ENCODE assay signal across 19 cellular contexts in the genomic region with DNA sequence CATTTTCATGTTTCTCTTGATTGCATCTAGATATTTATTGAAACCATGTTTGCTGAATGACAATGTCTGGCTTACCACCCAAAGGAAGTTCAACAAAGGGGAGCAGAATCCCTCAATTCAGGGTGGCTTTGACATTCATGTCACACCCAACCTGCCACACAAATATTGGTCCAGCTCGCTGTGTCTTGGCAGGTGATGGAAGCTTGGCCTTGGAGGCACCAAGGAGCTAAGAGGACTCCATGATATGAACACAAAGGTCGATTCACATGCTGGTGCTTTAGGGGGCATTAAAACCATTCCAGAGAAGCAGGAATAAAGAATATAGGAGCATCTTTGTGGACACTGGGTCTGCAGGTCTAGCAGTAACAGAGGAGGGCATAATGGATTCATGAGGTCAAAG.
DNase-seq lines count a peak whose midpoint lies in the region; ATAC-seq, FAIRE-seq and TF ChIP-seq lines count a peak whose summit lies in the region.
"Had no signal": no experiment of that assay in that cellular context is flagged by ENCODE, and none has a peak within 500 bp of the region (broad histone marks: within the 10 kb centered on the region; RNA-seq: fewer than 3 reads in every experiment).

No MANE protein-coding gene starts in this region.

- no peak overlapping the region for H3K27ac ChIP-seq in K562 (ENCODE audit: extremely low read depth, low read depth, low read length)
- H3K27ac ChIP-seq in vagina = no peak overlapping the region
- H3K27ac ChIP-seq: gastroesophageal sphincter, ovary, sigmoid colon, suprapubic skin had no signal

- H3K4me3 ChIP-seq in K562 = no peak overlapping the region
- no peak overlapping the region for H3K4me3 ChIP-seq in vagina
- H3K4me3 ChIP-seq: gastroesophageal sphincter, ovary, sigmoid colon, suprapubic skin had no signal

- no peaks in the 10 kb centered on the region for H3K9me1 ChIP-seq in K562 (ENCODE audit: control insufficient read depth, insufficient read depth, low read length)

- no peak overlapping the region for H3K9ac ChIP-seq in K562 (ENCODE audit: insufficient read depth in 1 of 2, low read depth in 2 of 2, low read length in 2 of 2)

- H3K9me3 ChIP-seq in K562 (replicated peaks; ENCODE audit: control insufficient read depth, insufficient read depth, low read depth, low read length) = no peaks in the 10 kb centered on the region
- no peaks in the 10 kb centered on the region for H3K9me3 ChIP-seq in vagina
- H3K9me3 ChIP-seq: gastroesophageal sphincter, ovary, sigmoid colon, suprapubic skin had no signal

- no peak for TF ChIP-seq EP300 in K562 (IDR thresholded peaks at IDR 0.05; ENCODE audit: low read length)

- H3K36me3 ChIP-seq in K562 (ENCODE audit: control insufficient read depth, insufficient read depth, low read length) = no peaks in the 10 kb centered on the region
- H3K36me3 ChIP-seq in vagina = no peaks in the 10 kb centered on the region
- H3K36me3 ChIP-seq: gastroesophageal sphincter, ovary, sigmoid colon, suprapubic skin had no signal

- no peak for FAIRE-seq in K562 (lab: Jason Lieb, UNC)
- FAIRE-seq: D721Med had no signal

- no peaks in the 10 kb centered on the region for H4K20me1 ChIP-seq in K562 (replicated peaks; ENCODE audit: control insufficient read depth, insufficient read depth, low read length)

- peaks cover 8% of the 10 kb centered on the region for H3K36me3 Mint-ChIP-seq in activated naive CD4-positive, alpha-beta T cell treated with anti-CD3 and anti-CD28 coated beads, Interleukin-2, amount 10 ng/mL, durations not matched to agents 7 days and 5 days
- peaks cover 4% of the 10 kb centered on the region for H3K36me3 Mint-ChIP-seq in T-cell
- peaks cover 16 to 26% of the 10 kb centered on the region in 2 donors for H3K36me3 Mint-ChIP-seq in stimulated activated naive B cell treated with anti-CD40 and anti-IgM and Interleukin-4, amounts not matched to agents 10 μg/mL and 1 μg/mL and 100 μg/mL, for 72 hours

- no peak for TF ChIP-seq CTCF in K562 (IDR thresholded peaks at IDR 0.05 in 2 of 3, conservative IDR thresholded peaks at IDR 0.05 in 1 of 3; ENCODE audit: insufficient read depth in 2 of 3, low read depth in 1 of 3, low read length in 3 of 3)
- no peak for TF ChIP-seq CTCF in vagina (IDR thresholded peaks at IDR 0.05)

- peaks cover 76% of the 10 kb centered on the region for H3K4me1 Mint-ChIP-seq in activated naive CD4-positive, alpha-beta T cell treated with anti-CD3 and anti-CD28 coated beads, Interleukin-2, amount 10 ng/mL, durations not matched to agents 7 days and 5 days
- peaks cover 86 to 89% (median 89%) of the 10 kb centered on the region in 3 donors for H3K4me1 Mint-ChIP-seq in T-cell
- H3K4me1 Mint-ChIP-seq in stimulated activated naive B cell treated with anti-CD40 and anti-IgM and Interleukin-4, amounts not matched to agents 10 μg/mL and 1 μg/mL and 100 μg/mL, for 72 hours = peaks cover 51 to 84% of the 10 kb centered on the region in 2 donors

- POLR2A ChIA-PET in T-cell (lab: Charles Lee) (interaction anchor here (0.5 to 1.7 kb wide), 6 partner anchors 16 to 484 kb away, joined by 3 to 8 read pairs (median 4); no protein-coding TSS in a partner anchor), K562 (lab: Yijun Ruan, JAX) (interaction anchor here (0.6 to 1.9 kb wide), 5 partner anchors 20 to 70 kb away, joined by 3 to 8 read pairs (median 3); no protein-coding TSS in a partner anchor)

- BruUV-seq in K562 (replicated peaks; lab: Mats Ljungman, UMichigan) = no TSS peak

- no peaks in the 10 kb centered on the region for H3K9me3 Mint-ChIP-seq in activated naive CD4-positive, alpha-beta T cell treated with anti-CD3 and anti-CD28 coated beads, Interleukin-2, amount 10 ng/mL, durations not matched to agents 7 days and 5 days
- peaks cover 0 to 4% (median 0%) of the 10 kb centered on the region in 3 donors for H3K9me3 Mint-ChIP-seq in T-cell
- peaks cover 1 to 4% of the 10 kb centered on the region in 2 donors for H3K9me3 Mint-ChIP-seq in stimulated activated naive B cell treated with anti-CD40 and anti-IgM and Interleukin-4, amounts not matched to agents 10 μg/mL and 1 μg/mL and 100 μg/mL, for 72 hours

- TF ChIP-seq POLR2A in K562 (conservative IDR thresholded peaks at IDR 0.05) (no peak), vagina (IDR thresholded peaks at IDR 0.05) (no peak)

- peaks cover 4 to 30% of the 10 kb centered on the region in 2 experiments; a peak in 4 of 5 replicates for H3K4me1 ChIP-seq in K562 (replicated peaks in 1 of 2; ENCODE audit: control insufficient read depth in 2 of 2, insufficient read depth in 2 of 2, low read length in 2 of 2)
- peaks cover 5% of the 10 kb centered on the region for H3K4me1 ChIP-seq in vagina
- H3K4me1 ChIP-seq: gastroesophageal sphincter had no signal

- DNase-seq in activated naive CD4-positive, alpha-beta T cell treated with anti-CD3 and anti-CD28 coated beads, Interleukin-2, amount 10 ng/mL, durations not matched to agents 7 days and 5 days = no peak
- no peak for DNase-seq in activated naive CD4-positive, alpha-beta T cell treated with Interleukin-2 at 50 U/mL for 16 hours
- DNase-seq in T-cell = no peak
- DNase-seq in K562 (ENCODE audit: extremely low read depth in 1 of 4, low spot score in 3 of 4) = no peak
- no peak for DNase-seq in stimulated activated naive B cell treated with anti-CD40 and anti-IgM and Interleukin-4, amounts not matched to agents 10 μg/mL and 1 μg/mL and 100 μg/mL, for 72 hours
- DNase-seq in GM19238 (ENCODE audit: insufficient read length, low spot score) = no peak
- no peak for DNase-seq in vagina (ENCODE audit: extremely low spot score in 2 of 2)
- DNase-seq: activated CD4-positive, CD25-positive, alpha-beta regulatory T cell treated with anti-CD3 and anti-CD28 coated beads, Interleukin-2, amount 50 U/mL, for 72 hours; cortex of kidney; GF-D8; NCI-H2081; NCI-H524; ovary; SIG-M5; sigmoid colon had no signal

- ATAC-seq in T-cell (replicated peaks in 1 of 4) = peak in 2 of 4 experiments; percentile 3 to 14
- ATAC-seq in K562 = no peak
- ATAC-seq in stimulated activated naive B cell treated with anti-CD40 and anti-IgM and Interleukin-4, amounts not matched to agents 10 μg/mL and 1 μg/mL and 100 μg/mL, for 72 hours (replicated peaks) = no peak
- no peak for ATAC-seq in GM18873 (IDR thresholded peaks at IDR 0.05; ENCODE audit: low FRiP score, unreplicated experiment)
- ATAC-seq: gastroesophageal sphincter had no signal

- in situ Hi-C loops in K562 (cut with MboI) = no loop called here

- TF ChIP-seq RAD21 in K562 (CRISPR knock-in tag; conservative IDR thresholded peaks at IDR 0.05 in 1 of 2, IDR thresholded peaks at IDR 0.05 in 1 of 2) = no peak

- intact Hi-C loops in K562 (cut with micrococcal nuclease) (no loop called here), vagina (cut with DNase I) (no loop called here)

- H3K27ac Mint-ChIP-seq in activated naive CD4-positive, alpha-beta T cell treated with anti-CD3 and anti-CD28 coated beads, Interleukin-2, amount 10 ng/mL, durations not matched to agents 7 days and 5 days = peak overlapping the region; percentile 99
- H3K27ac Mint-ChIP-seq in T-cell = peak overlapping the region; percentile 93 to 99
- H3K27ac Mint-ChIP-seq in stimulated activated naive B cell treated with anti-CD40 and anti-IgM and Interleukin-4, amounts not matched to agents 10 μg/mL and 1 μg/mL and 100 μg/mL, for 72 hours = peak overlapping the region; percentile 90

- H3K4me3 Mint-ChIP-seq in activated naive CD4-positive, alpha-beta T cell treated with anti-CD3 and anti-CD28 coated beads, Interleukin-2, amount 10 ng/mL, durations not matched to agents 7 days and 5 days = peak overlapping the region; percentile 71
- peak overlapping the region; percentile 75 to 77 (median 77) for H3K4me3 Mint-ChIP-seq in T-cell
- peak overlapping the region; percentile 52 to 73 for H3K4me3 Mint-ChIP-seq in stimulated activated naive B cell treated with anti-CD40 and anti-IgM and Interleukin-4, amounts not matched to agents 10 μg/mL and 1 μg/mL and 100 μg/mL, for 72 hours

- no peaks in the 10 kb centered on the region for H3K27me3 ChIP-seq in K562 (ENCODE audit: control insufficient read depth in 2 of 2, insufficient read depth in 2 of 2, low read length in 2 of 2)
- no peaks in the 10 kb centered on the region for H3K27me3 ChIP-seq in vagina
- H3K27me3 ChIP-seq: ovary, sigmoid colon, suprapubic skin had no signal

- no peaks in the 10 kb centered on the region for H3K27me3 Mint-ChIP-seq in activated naive CD4-positive, alpha-beta T cell treated with anti-CD3 and anti-CD28 coated beads, Interleukin-2, amount 10 ng/mL, durations not matched to agents 7 days and 5 days
- no peaks in the 10 kb centered on the region for H3K27me3 Mint-ChIP-seq in T-cell
- no peaks in the 10 kb centered on the region for H3K27me3 Mint-ChIP-seq in stimulated activated naive B cell treated with anti-CD40 and anti-IgM and Interleukin-4, amounts not matched to agents 10 μg/mL and 1 μg/mL and 100 μg/mL, for 72 hours

- CTCF ChIA-PET in activated naive CD4-positive, alpha-beta T cell treated with anti-CD3 and anti-CD28 coated beads, Interleukin-2, amount 10 ng/mL, durations not matched to agents 7 days and 5 days (lab: Charles Lee) = interaction anchor here (0.7 to 3.1 kb wide), 12 partner anchors 12 to 466 kb away, joined by 3 to 13 read pairs (median 5); no protein-coding TSS in a partner anchor
- CTCF ChIA-PET in T-cell (lab: Charles Lee) = interaction anchor here (0.6 to 1.7 kb wide), 7 partner anchors 10 to 117 kb away, joined by 3 to 14 read pairs (median 4); no protein-coding TSS in a partner anchor
- CTCF ChIA-PET in K562 (lab: Yijun Ruan, JAX; ENCODE audit: low intra/inter-chr PET ratio) = no interaction called here

- WGBS in K562 (ENCODE audit: insufficient coverage, low coverage, missing lambda C conversion rate) = 42% methylated on average over 2 of the region's 2 CpGs

- H2AFZ ChIP-seq in K562 (ENCODE audit: low read depth, low read length) = 0 out of 2 replicates have a peak overlapping the region, but pooled peaks have one; percentile 44

- no peaks in the 10 kb centered on the region for H3K79me2 ChIP-seq in K562 (ENCODE audit: control insufficient read depth, insufficient read depth, low read length)

- 0 out of 2 replicates have a peak overlapping the region, but pooled peaks have one; percentile 30 for H3K4me2 ChIP-seq in K562 (ENCODE audit: insufficient read depth, low read length)

TF ChIP-seq in K562, 482 proteins besides CTCF, POLR2A, EP300 and RAD21 (continues in another document):
- TF ChIP-seq SMARCA5 (IDR thresholded peaks at IDR 0.05) = no peak
- TF ChIP-seq, protein P1, sequence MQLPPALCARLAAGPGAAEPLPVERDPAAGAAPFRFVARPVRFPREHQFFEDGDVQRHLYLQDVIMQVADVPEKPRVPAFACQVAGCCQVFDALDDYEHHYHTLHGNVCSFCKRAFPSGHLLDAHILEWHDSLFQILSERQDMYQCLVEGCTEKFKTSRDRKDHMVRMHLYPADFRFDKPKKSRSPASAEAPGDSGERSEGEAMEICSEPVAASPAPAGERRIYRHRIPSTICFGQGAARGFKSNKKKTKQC (CRISPR knock-in tag; IDR thresholded peaks at IDR 0.05) = no peak
- no peak for TF ChIP-seq RBM39 (optimal IDR thresholded peaks at IDR 0.05; ENCODE audit: low read depth, low read length)
